8 cellular contexts compared by ENCODE assay signal in genomic region chr14:61103541-61104339, GRCh38.
A peak's percentile ranks its signal among the peaks of the same experiment; 100 is the strongest.
DNase-seq lines count a peak whose midpoint lies in the region; ATAC-seq, FAIRE-seq and TF ChIP-seq lines count a peak whose summit lies in the region.

No MANE protein-coding gene starts in this region.

- no peak for TF ChIP-seq CTCF in fibroblast of lung (conservative IDR thresholded peaks at IDR 0.05 in 1 of 2, IDR thresholded peaks at IDR 0.05 in 1 of 2; ENCODE audit: low read depth in 1 of 2, low read length in 2 of 2)
- no peak for TF ChIP-seq CTCF in pancreas (IDR thresholded peaks at IDR 0.05)
- TF ChIP-seq CTCF in spleen (IDR thresholded peaks at IDR 0.05 in 8 of 11, conservative IDR thresholded peaks at IDR 0.05 in 3 of 11): no peak

- peaks cover 4% of the 10 kb centered on the region for H3K36me3 Mint-ChIP-seq in T-helper 17 cell (ENCODE audit: low read depth)

- H3K27me3 ChIP-seq in fibroblast of lung (ENCODE audit: control insufficient read depth, insufficient read depth, low read length) (no peaks in the 10 kb centered on the region), pancreas (no peaks in the 10 kb centered on the region), spleen (replicated peaks in 1 of 7) (no peaks in the 10 kb centered on the region)

- no peaks in the 10 kb centered on the region for H3K79me2 ChIP-seq in fibroblast of lung (ENCODE audit: control insufficient read depth, insufficient read depth, low read length)

- H3K9me3 ChIP-seq in T-helper 17 cell (ENCODE audit: control insufficient read depth, low read length, poor library complexity, severe bottlenecking): no peaks in the 10 kb centered on the region
- no peaks in the 10 kb centered on the region for H3K9me3 ChIP-seq in fibroblast of lung (ENCODE audit: control insufficient read depth, insufficient read depth, low read depth, low read length)
- H3K9me3 ChIP-seq in pancreas: no peaks in the 10 kb centered on the region
- H3K9me3 ChIP-seq in spleen: no peaks in the 10 kb centered on the region

- H3K4me2 ChIP-seq in fibroblast of lung (ENCODE audit: extremely low read depth, insufficient read depth, low read length): no peak overlapping the region

- H3K27ac ChIP-seq in fibroblast of lung (ENCODE audit: insufficient read depth, low read length): peak overlapping the region; percentile 90
- H3K27ac ChIP-seq in pancreas: peak overlapping the region in 1 of 4 donors; percentile 19
- peak overlapping the region in 4 of 8 donors; percentile 36 to 64 (median 46) for H3K27ac ChIP-seq in spleen

- H3K4me1 ChIP-seq in fibroblast of lung (ENCODE audit: control insufficient read depth, extremely low read depth, insufficient read depth, low read length) (peaks cover 32% of the 10 kb centered on the region), pancreas (peaks cover 0 to 3% (median 0%) of the 10 kb centered on the region in 3 donors), spleen (peaks cover 0 to 42% (median 23%) of the 10 kb centered on the region in 6 donors)

- intact Hi-C loops in pancreas (cut with DNase I): no loop called here
- intact Hi-C loops in spleen (cut with DNase I; ENCODE audit: low total_unique reads): no loop called here

- H3K27ac Mint-ChIP-seq in T-helper 17 cell: no peak overlapping the region

- H3K4me1 Mint-ChIP-seq in T-helper 17 cell: peaks cover 5% of the 10 kb centered on the region

- H3K36me3 ChIP-seq in fibroblast of lung (ENCODE audit: control insufficient read depth, insufficient read depth, low read length) (no peaks in the 10 kb centered on the region), pancreas (no peaks in the 10 kb centered on the region), spleen (no peaks in the 10 kb centered on the region)

- no peak overlapping the region for H3K4me3 Mint-ChIP-seq in T-helper 17 cell

- DNase-seq in 8988T (peak; percentile 74), T-helper 17 cell (no peak), fibroblast of lung (ENCODE audit: low read depth in 2 of 2) (peak; percentile 99), pancreas (peak in 1 of 6 donors; percentile 31), spleen (no peak)

- 67 to 77% methylated on average over 11 of the region's 11 CpGs for WGBS in pancreas, 2 donors
- WGBS in spleen, 5 donors: 53 to 71% (median 58%) methylated on average over 10 to 11 of the region's 11 CpGs

- peak; percentile 83 for ATAC-seq in GM18861 (IDR thresholded peaks at IDR 0.05; ENCODE audit: unreplicated experiment)
- peak; percentile 67 for ATAC-seq in HG03196 (IDR thresholded peaks at IDR 0.05; ENCODE audit: unreplicated experiment)
- peak; percentile 50 for ATAC-seq in T-helper 17 cell
- peak in 3 of 4 donors; percentile 63 to 81 (median 81) for ATAC-seq in pancreas
- ATAC-seq in GM21528 (IDR thresholded peaks at IDR 0.05; ENCODE audit: low FRiP score, unreplicated experiment): no peak

- no peak for FAIRE-seq in pancreas (lab: Jason Lieb, UNC)

- TF ChIP-seq POLR2A in spleen (IDR thresholded peaks at IDR 0.05): no peak

- peak overlapping the region; percentile 50 for H3K9ac ChIP-seq in fibroblast of lung (ENCODE audit: insufficient read depth, low read length)

- no peaks in the 10 kb centered on the region for H4K20me1 ChIP-seq in fibroblast of lung (ENCODE audit: control insufficient read depth, extremely low read depth, insufficient read depth, low read length)

- peak overlapping the region; percentile 6 for H2AFZ ChIP-seq in fibroblast of lung (ENCODE audit: low read length)

- peaks cover 4% of the 10 kb centered on the region for H3K27me3 Mint-ChIP-seq in T-helper 17 cell

- H3K4me3 ChIP-seq in fibroblast of lung (replicated peaks in 1 of 4; ENCODE audit: control extremely low read depth in 1 of 4, insufficient read depth in 1 of 4, low read depth in 3 of 4, low read length in 4 of 4) (no peak overlapping the region), pancreas (no peak overlapping the region), spleen (no peak overlapping the region)

Comparison
In these comparisons a context has a peak if more than half of its experiments do, and no peak if none do; other contexts are left out.
1. DNase-seq: peak in 8988T (single experiment) and fibroblast of lung (2 of 2); none in T-helper 17 cell (0 of 3) and spleen (single experiment).